In the genomic region with DNA sequence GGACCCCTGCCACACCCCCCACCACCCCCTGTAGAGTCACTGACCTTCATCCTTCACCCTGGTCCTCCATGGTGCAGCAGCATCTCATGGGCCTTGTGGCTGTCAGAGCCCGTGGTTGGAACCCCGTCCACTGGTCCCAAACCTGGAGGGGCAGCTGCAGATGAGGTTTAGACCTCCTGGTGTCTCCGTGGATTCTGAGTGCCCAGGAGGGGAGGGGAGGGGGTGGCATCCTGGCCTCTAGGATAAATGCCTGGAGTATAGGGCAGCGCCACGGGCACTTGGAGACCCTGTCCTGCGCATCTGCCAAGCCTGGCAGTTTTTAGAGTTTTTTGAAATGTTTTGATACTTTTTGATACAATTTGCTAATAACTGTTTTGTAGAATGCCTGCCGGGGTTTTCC, we compare ENCODE assay signal across 1 cellular context.
TF ChIP-seq lines count a peak whose summit lies in the region.

No MANE protein-coding gene starts in this region.

TF ChIP-seq in K562, 482 proteins besides CTCF, POLR2A, EP300 and RAD21:
- peak; percentile 33; the same call in 1 of the 2 replicates for TF ChIP-seq POLR2G (IDR thresholded peaks at IDR 0.05; ENCODE audit: low read depth, low read length)
- TF ChIP-seq, protein P1, sequence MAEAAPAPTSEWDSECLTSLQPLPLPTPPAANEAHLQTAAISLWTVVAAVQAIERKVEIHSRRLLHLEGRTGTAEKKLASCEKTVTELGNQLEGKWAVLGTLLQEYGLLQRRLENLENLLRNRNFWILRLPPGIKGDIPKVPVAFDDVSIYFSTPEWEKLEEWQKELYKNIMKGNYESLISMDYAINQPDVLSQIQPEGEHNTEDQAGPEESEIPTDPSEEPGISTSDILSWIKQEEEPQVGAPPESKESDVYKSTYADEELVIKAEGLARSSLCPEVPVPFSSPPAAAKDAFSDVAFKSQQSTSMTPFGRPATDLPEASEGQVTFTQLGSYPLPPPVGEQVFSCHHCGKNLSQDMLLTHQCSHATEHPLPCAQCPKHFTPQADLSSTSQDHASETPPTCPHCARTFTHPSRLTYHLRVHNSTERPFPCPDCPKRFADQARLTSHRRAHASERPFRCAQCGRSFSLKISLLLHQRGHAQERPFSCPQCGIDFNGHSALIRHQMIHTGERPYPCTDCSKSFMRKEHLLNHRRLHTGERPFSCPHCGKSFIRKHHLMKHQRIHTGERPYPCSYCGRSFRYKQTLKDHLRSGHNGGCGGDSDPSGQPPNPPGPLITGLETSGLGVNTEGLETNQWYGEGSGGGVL (CRISPR knock-in tag; IDR thresholded peaks at IDR 0.05) = no peak
- no peak for TF ChIP-seq FUS (optimal IDR thresholded peaks at IDR 0.05; ENCODE audit: low read depth, low read length)
- no peak for TF ChIP-seq E2F6 (IDR thresholded peaks at IDR 0.05; ENCODE audit: borderline replicate concordance in 1 of 2, extremely low read depth in 1 of 2, insufficient read depth in 1 of 2, insufficient read length in 1 of 2, low read depth in 1 of 2, low read length in 1 of 2, poor library complexity in 1 of 2, severe bottlenecking in 1 of 2)
- TF ChIP-seq, protein P2, sequence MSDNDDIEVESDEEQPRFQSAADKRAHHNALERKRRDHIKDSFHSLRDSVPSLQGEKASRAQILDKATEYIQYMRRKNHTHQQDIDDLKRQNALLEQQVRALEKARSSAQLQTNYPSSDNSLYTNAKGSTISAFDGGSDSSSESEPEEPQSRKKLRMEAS (CRISPR knock-in tag; IDR thresholded peaks at IDR 0.05) = no peak
- TF ChIP-seq SLC30A9 (CRISPR knock-in tag; IDR thresholded peaks at IDR 0.05) = no peak
